10 cellular contexts compared by ENCODE assay signal in genomic region chr5:41863871-41864486, GRCh38. TPM values are rescaled to one million over a fixed set of nuclear protein-coding genes. Genes with fewer than 3 reads are reported as not detected.
DNase-seq lines count a peak whose midpoint lies in the region; ATAC-seq and TF ChIP-seq lines count a peak whose summit lies in the region.
"Had no signal": no experiment of that assay in that cellular context is flagged by ENCODE, and none has a peak within 500 bp of the region (broad histone marks: within the 10 kb centered on the region; RNA-seq: fewer than 3 reads in every experiment).

No MANE protein-coding gene starts in this region.

- no peaks in the 10 kb centered on the region for H3K9me3 ChIP-seq in DND-41 (ENCODE audit: insufficient read depth, low read length, severe bottlenecking)
- H3K9me3 ChIP-seq in right atrium auricular region: no peaks in the 10 kb centered on the region

- H4K20me1 ChIP-seq in DND-41 (ENCODE audit: insufficient read depth, low read length): peaks cover 26% of the 10 kb centered on the region; the same call in 1 of the 2 replicates

- peaks cover 61% of the 10 kb centered on the region for H3K79me2 ChIP-seq in DND-41 (ENCODE audit: insufficient read depth, low read length)

- H3K36me3 ChIP-seq in DND-41 (ENCODE audit: insufficient read depth, low read length): peaks cover 41% of the 10 kb centered on the region
- H3K36me3 ChIP-seq in right atrium auricular region: peaks cover 21% of the 10 kb centered on the region

- H3K4me3 Mint-ChIP-seq in natural killer cell treated with Interleukin-12 subunit alpha and Interleukin-12 subunit beta and Interleukin-15 and Interleukin-18, amount 100 ng/mL, for 72 hours: no peak overlapping the region
- H3K4me3 Mint-ChIP-seq: neural crest cell had no signal

- no peaks in the 10 kb centered on the region for H3K27me3 Mint-ChIP-seq in natural killer cell treated with Interleukin-12 subunit alpha and Interleukin-12 subunit beta and Interleukin-15 and Interleukin-18, amount 100 ng/mL, for 72 hours

- H3K9ac ChIP-seq in DND-41 (ENCODE audit: low read depth, low read length): no peak overlapping the region

- no peak overlapping the region for H2AFZ ChIP-seq in DND-41 (ENCODE audit: low read depth, low read length)

- ATAC-seq in DND-41 (ENCODE audit: insufficient read depth, low read depth): no peak
- ATAC-seq in GM19468 (IDR thresholded peaks at IDR 0.05; ENCODE audit: extremely low read depth, unreplicated experiment): peak; percentile 44
- ATAC-seq in HG03432 (IDR thresholded peaks at IDR 0.05; ENCODE audit: unreplicated experiment): peak; percentile 70
- ATAC-seq in natural killer cell treated with Interleukin-12 subunit alpha and Interleukin-12 subunit beta and Interleukin-15 and Interleukin-18, amount 100 ng/mL, for 72 hours: no peak
- ATAC-seq in left cardiac atrium: no peak

- TF ChIP-seq CTCF in DND-41 (IDR thresholded peaks at IDR 0.05; ENCODE audit: borderline replicate concordance, extremely low read depth, low read length, poor library complexity, severe bottlenecking) (no peak), epithelial cell of esophagus (IDR thresholded peaks at IDR 0.05; ENCODE audit: insufficient read depth, low read depth, low read length, missing control alignments) (no peak), right atrium auricular region (IDR thresholded peaks at IDR 0.05) (no peak)

- H3K27ac Mint-ChIP-seq in natural killer cell treated with Interleukin-12 subunit alpha and Interleukin-12 subunit beta and Interleukin-15 and Interleukin-18, amount 100 ng/mL, for 72 hours: peak overlapping the region in 1 of 2 donors; percentile 4

- H3K27ac ChIP-seq in DND-41 (ENCODE audit: low read length) (no peak overlapping the region), right atrium auricular region (no peak overlapping the region)

- DNase-seq in DND-41: no peak
- DNase-seq in epithelial cell of esophagus (ENCODE audit: low read depth): peak; percentile 41
- DNase-seq in natural killer cell treated with Interleukin-12 subunit alpha and Interleukin-12 subunit beta and Interleukin-15 and Interleukin-18, amount 100 ng/mL, for 72 hours (ENCODE audit: low spot score): no peak
- DNase-seq in C1 segment of cervical spinal cord (lab: John Stamatoyannopoulos, UW): no peak
- no peak for DNase-seq in right atrium auricular region (ENCODE audit: low spot score)
- no peak for DNase-seq in left cardiac atrium
- DNase-seq: NCI-H2227 treated with DMSO at 0.1 percent for 48 hours had no signal

- peaks cover 32% of the 10 kb centered on the region for H3K4me1 ChIP-seq in DND-41 (ENCODE audit: insufficient read depth, low read length)
- H3K4me1 ChIP-seq in right atrium auricular region: peaks cover 0 to 17% of the 10 kb centered on the region in 2 donors

- peaks cover 31 to 53% of the 10 kb centered on the region in 2 donors for H3K4me1 Mint-ChIP-seq in natural killer cell treated with Interleukin-12 subunit alpha and Interleukin-12 subunit beta and Interleukin-15 and Interleukin-18, amount 100 ng/mL, for 72 hours (ENCODE audit: low read depth in 2 of 2)

- H3K4me3 ChIP-seq in DND-41 (ENCODE audit: low read depth in 1 of 2, low read length in 2 of 2) (no peak overlapping the region), epithelial cell of esophagus (ENCODE audit: low read length) (no peak overlapping the region), right atrium auricular region (no peak overlapping the region)

- peak overlapping the region; percentile 16; the same call in 1 of the 2 replicates for H3K4me2 ChIP-seq in DND-41 (ENCODE audit: insufficient read depth, low read length)

- no peaks in the 10 kb centered on the region for H3K9me3 Mint-ChIP-seq in natural killer cell treated with Interleukin-12 subunit alpha and Interleukin-12 subunit beta and Interleukin-15 and Interleukin-18, amount 100 ng/mL, for 72 hours
- H3K9me3 Mint-ChIP-seq: neural crest cell had no signal

- H3K27me3 ChIP-seq in DND-41 (ENCODE audit: insufficient read depth, low read length, poor library complexity) (no peaks in the 10 kb centered on the region), right atrium auricular region (no peaks in the 10 kb centered on the region)

- intact Hi-C loops in left cardiac atrium (cut with DNase I): loop anchor here in 1 of 2 donors (10.0 kb wide), 1 partner anchor 61 kb away; the partner anchor contains the start of gene FBXO4

- H3K36me3 Mint-ChIP-seq in natural killer cell treated with Interleukin-12 subunit alpha and Interleukin-12 subunit beta and Interleukin-15 and Interleukin-18, amount 100 ng/mL, for 72 hours: peaks cover 8% of the 10 kb centered on the region

RNA-seq across cellular contexts. Expression of gene OXCT1, which starts 6.2 kb away (rescaled TPM):
- total RNA-seq in natural killer cell treated with Interleukin-12 subunit alpha and Interleukin-12 subunit beta and Interleukin-15 and Interleukin-18, amount 100 ng/mL, for 72 hours: 10 to 100 TPM; 31.2 to 50.2 TPM
- total RNA-seq in right atrium auricular region: 100 to 1,000 TPM in 1 of 2 donors, 10 to 100 TPM in 1; 32.8 to 161 TPM
- total RNA-seq in left cardiac atrium: 100 to 1,000 TPM in 1 of 2 donors, 10 to 100 TPM in 1; 80.2 to 116 TPM

RNA-seq across cellular contexts. Expression of gene RIMOC1, which starts 40.2 kb away (rescaled TPM):
- 10 to 100 TPM; 27.0 to 29.7 TPM for total RNA-seq in natural killer cell treated with Interleukin-12 subunit alpha and Interleukin-12 subunit beta and Interleukin-15 and Interleukin-18, amount 100 ng/mL, for 72 hours
- total RNA-seq in right atrium auricular region: 10 to 100 TPM; 11.2 to 13.9 TPM
- 10 to 100 TPM; 15.1 to 17.4 TPM for total RNA-seq in left cardiac atrium

Comparison
In these comparisons a context has a peak if more than half of its experiments do, and no peak if none do; other contexts are left out.
1. ATAC-seq: peak in GM19468 (single experiment) and HG03432 (single experiment); none in DND-41 (single experiment), natural killer cell treated with Interleukin-12 subunit alpha and Interleukin-12 subunit beta and Interleukin-15 and Interleukin-18, amount 100 ng/mL, for 72 hours (0 of 2) and left cardiac atrium (0 of 2).